In genomic region chr6:19734519-19734918, GRCh38 we compare ENCODE assay signal across 19 cellular contexts.
A peak's percentile ranks its signal among the peaks of the same experiment; 100 is the strongest.
DNase-seq lines count a peak whose midpoint lies in the region; ATAC-seq, FAIRE-seq and TF ChIP-seq lines count a peak whose summit lies in the region.
"Had no signal": no experiment of that assay in that cellular context is flagged by ENCODE, and none has a peak within 500 bp of the region (broad histone marks: within the 10 kb centered on the region; RNA-seq: fewer than 3 reads in every experiment).

No MANE protein-coding gene starts in this region.

- H3K27me3 Mint-ChIP-seq in H9 (ENCODE audit: low read depth) (no peaks in the 10 kb centered on the region), progenitor cell of endocrine pancreas (no peaks in the 10 kb centered on the region), natural killer cell (ENCODE audit: low read depth in 2 of 2) (no peaks in the 10 kb centered on the region)
- H3K27me3 Mint-ChIP-seq: CD4-positive, alpha-beta memory T cell had no signal

- H3K79me1 ChIP-seq in H9 (ENCODE audit: insufficient read depth, low read depth, low read length, poor library complexity, severe bottlenecking) (no peaks in the 10 kb centered on the region), H1 (ENCODE audit: low read depth, low read length) (no peaks in the 10 kb centered on the region)

- H3K14ac ChIP-seq in H9 (ENCODE audit: insufficient read depth, low read length) (no peak overlapping the region), H1 (ENCODE audit: insufficient read length) (no peak overlapping the region)

- H3K27ac Mint-ChIP-seq in H9 (peak overlapping the region; percentile 46 to 92 (median 80); a peak in 6 of 7 replicates), progenitor cell of endocrine pancreas (peak overlapping the region; percentile 37), natural killer cell (no peak overlapping the region)

- no peak overlapping the region for H3K56ac ChIP-seq in H9 (ENCODE audit: insufficient read length, low read depth, low read length)
- no peak overlapping the region for H3K56ac ChIP-seq in H1 (replicated peaks; ENCODE audit: insufficient read length, low read depth, low read length)

- DNase-seq in H9 (no peak), NCI-H69 (lab: John Stamatoyannopoulos, UW) (peak; percentile 18), H1 (ENCODE audit: low read depth in 1 of 2, low spot score in 2 of 2) (no peak), progenitor cell of endocrine pancreas (ENCODE audit: low spot score, unreplicated experiment) (no peak), natural killer cell (no peak), COLO668 (lab: John Stamatoyannopoulos, UW; ENCODE audit: unreplicated experiment) (no peak), GDM1 (lab: John Stamatoyannopoulos, UW) (no peak)
- DNase-seq: CD4-positive, alpha-beta memory T cell; DND-41; MM.1S; NCI-H1048; NCI-H1436; NCI-H187 treated with DMSO at 0.1 percent for 48 hours; NCI-H524 treated with DMSO at 0.1 percent for 48 hours; PC-3; SHP77; SW 1271 had no signal

- H3K9me3 Mint-ChIP-seq in H9, result peaks cover 9 to 13% of the 10 kb centered on the region in 2 experiments
- peaks cover 10% of the 10 kb centered on the region for H3K9me3 Mint-ChIP-seq in progenitor cell of endocrine pancreas (ENCODE audit: low read depth)
- H3K9me3 Mint-ChIP-seq in natural killer cell, result peaks cover 0 to 2% of the 10 kb centered on the region in 2 donors

- H2BK120ac ChIP-seq in H9 (ENCODE audit: low read depth, low read length, poor library complexity, severe bottlenecking), result no peak overlapping the region
- H2BK120ac ChIP-seq in H1 (replicated peaks; ENCODE audit: low read depth, low read length), result no peak overlapping the region

- H3K36me3 ChIP-seq in H1 (ENCODE audit: control insufficient read depth in 2 of 4, insufficient read depth in 4 of 4, low read length in 3 of 4), result peaks cover 0 to 5% (median 0%) of the 10 kb centered on the region in 4 experiments; a peak in 1 of 8 replicates
- H3K36me3 ChIP-seq: BLaER1 had no signal

- no peak overlapping the region for H4K5ac ChIP-seq in H9 (ENCODE audit: insufficient read length, low read depth, low read length)
- no peak overlapping the region for H4K5ac ChIP-seq in H1 (ENCODE audit: insufficient read length, low read depth, low read length)

- H3K4me3 Mint-ChIP-seq in H9, result no peak overlapping the region
- no peak overlapping the region for H3K4me3 Mint-ChIP-seq in progenitor cell of endocrine pancreas (ENCODE audit: low read depth)
- no peak overlapping the region for H3K4me3 Mint-ChIP-seq in natural killer cell
- H3K4me3 Mint-ChIP-seq: CD4-positive, alpha-beta memory T cell had no signal

- H4K8ac ChIP-seq in H9 (replicated peaks; ENCODE audit: insufficient read length, low read depth, low read length) (no peak overlapping the region), H1 (ENCODE audit: extremely low read depth, insufficient read depth, low read length) (no peak overlapping the region)

- no peak overlapping the region for H3K9ac ChIP-seq in H9 (ENCODE audit: extremely low read depth, insufficient read length, low read length)
- H3K9ac ChIP-seq in H1 (replicated peaks in 1 of 4; ENCODE audit: extremely low read depth in 1 of 4, low read depth in 3 of 4, low read length in 3 of 4), result no peak overlapping the region
- H3K9ac ChIP-seq: BLaER1 had no signal

- CTCF ChIA-PET in H1 (lab: Charles Lee; ENCODE audit: partially characterized antibody), result interaction anchor here (0.6 to 1.7 kb wide), 4 partner anchors 11 to 327 kb away, joined by 3 to 6 read pairs (median 4); no protein-coding TSS in a partner anchor

- H3K23me2 ChIP-seq in H9 (ENCODE audit: insufficient read length, low read depth, low read length, poor library complexity, severe bottlenecking), result no peaks in the 10 kb centered on the region
- H3K23me2 ChIP-seq in H1 (ENCODE audit: low read depth, low read length), result no peaks in the 10 kb centered on the region

- H2BK20ac ChIP-seq in H9 (ENCODE audit: low read depth, low read length, poor library complexity, severe bottlenecking) (no peak overlapping the region), H1 (ENCODE audit: low read length) (peak overlapping the region; percentile 90; the same call in 1 of the 2 replicates)

- H3K4me1 Mint-ChIP-seq in H9, result peaks cover 36 to 47% of the 10 kb centered on the region in 2 experiments
- H3K4me1 Mint-ChIP-seq in progenitor cell of endocrine pancreas (ENCODE audit: low read depth), result peaks cover 12% of the 10 kb centered on the region
- H3K4me1 Mint-ChIP-seq in natural killer cell, result no peaks in the 10 kb centered on the region
- H3K4me1 Mint-ChIP-seq: CD4-positive, alpha-beta memory T cell had no signal

- H3K79me2 ChIP-seq in H9 (ENCODE audit: insufficient read depth, low read length) (no peaks in the 10 kb centered on the region), H1 (ENCODE audit: control insufficient read depth in 1 of 2, insufficient read depth in 2 of 2, low read length in 2 of 2) (no peaks in the 10 kb centered on the region)

- H2BK5ac ChIP-seq in H9 (ENCODE audit: insufficient read length, low read length) (no peak overlapping the region), H1 (ENCODE audit: low read depth, low read length) (peak overlapping the region; percentile 57; the same call in 1 of the 2 replicates)

- H2AK5ac ChIP-seq in H9 (ENCODE audit: insufficient read length, low read length) (no peak overlapping the region), H1 (ENCODE audit: low read depth, low read length) (no peak overlapping the region)

- POLR2A ChIA-PET in H1 (lab: Charles Lee; ENCODE audit: partially characterized antibody), result interaction anchor here (1.0 to 2.4 kb wide), 2 partner anchors 15 to 103 kb away, joined by 3 to 7 read pairs; no protein-coding TSS in a partner anchor

- H3K18ac ChIP-seq in H9 (ENCODE audit: insufficient read length, low read depth, low read length), result no peak overlapping the region
- H3K18ac ChIP-seq in H1 (ENCODE audit: extremely low read depth, low read length), result no peak overlapping the region; the same call in 1 of the 2 replicates

- no peak overlapping the region for H3K4me3 ChIP-seq in H1 (ENCODE audit: extremely low read depth in 1 of 4, insufficient read depth in 2 of 4, low read depth in 3 of 4, low read length in 4 of 4)
- H3K4me3 ChIP-seq: BLaER1 had no signal

- H3K23ac ChIP-seq in H9 (ENCODE audit: insufficient read length, low read depth, low read length), result no peak overlapping the region
- H3K23ac ChIP-seq in H1 (ENCODE audit: insufficient read length), result no peak overlapping the region

- H3K9me3 ChIP-seq in H9 (ENCODE audit: control insufficient read depth, low read depth, low read length), result peaks cover 5% of the 10 kb centered on the region
- H3K9me3 ChIP-seq in H1 (ENCODE audit: insufficient read depth in 2 of 2, low read depth in 1 of 2, low read length in 1 of 2), result peaks cover 6 to 11% of the 10 kb centered on the region in 2 experiments; a peak in 3 of 4 replicates

- TF ChIP-seq EP300 in H1 (IDR thresholded peaks at IDR 0.05; ENCODE audit: borderline replicate concordance in 1 of 2, low read depth in 2 of 2, low read length in 2 of 2), result no peak

- TF ChIP-seq CTCF in H9 (conservative IDR thresholded peaks at IDR 0.05) (no peak), H1 (IDR thresholded peaks at IDR 0.05; ENCODE audit: control extremely low read depth in 1 of 3, insufficient read depth in 1 of 3, low read depth in 1 of 3, low read length in 3 of 3) (no peak), progenitor cell of endocrine pancreas (IDR thresholded peaks at IDR 0.05; ENCODE audit: unreplicated experiment) (no peak), natural killer cell (IDR thresholded peaks at IDR 0.05) (no peak)

- TF ChIP-seq POLR2A in H1 (IDR thresholded peaks at IDR 0.05; ENCODE audit: control extremely low read depth in 1 of 2, low read depth in 2 of 2, low read length in 2 of 2), result no peak

- no peak overlapping the region for H3K4ac ChIP-seq in H9 (ENCODE audit: low read depth, low read length)
- H3K4ac ChIP-seq in H1 (replicated peaks; ENCODE audit: insufficient read length, low read depth, low read length), result no peak overlapping the region

- H3K4me2 ChIP-seq in H9 (ENCODE audit: insufficient read depth, insufficient read length, low read length) (no peak overlapping the region), H1 (ENCODE audit: insufficient read depth in 1 of 2, low read depth in 2 of 2, low read length in 2 of 2) (0 out of 4 replicates have a peak overlapping the region, but pooled peaks of 1 of the 2 experiments have one; percentile 9)
- H3K4me2 ChIP-seq: BLaER1 had no signal

- H4K91ac ChIP-seq in H9 (ENCODE audit: insufficient read length, low read depth, low read length), result no peak overlapping the region
- no peak overlapping the region for H4K91ac ChIP-seq in H1 (replicated peaks; ENCODE audit: insufficient read length, low read length)

- H2BK15ac ChIP-seq in H9 (ENCODE audit: low read depth, low read length) (no peak overlapping the region), H1 (ENCODE audit: low read length) (no peak overlapping the region)

- H3K27me3 ChIP-seq in H9 (ENCODE audit: insufficient read depth, low read length), result no peaks in the 10 kb centered on the region
- no peaks in the 10 kb centered on the region for H3K27me3 ChIP-seq in H1 (replicated peaks in 1 of 4; ENCODE audit: control insufficient read depth in 3 of 4, extremely low read depth in 1 of 4, insufficient read depth in 3 of 4, low read length in 3 of 4)
- H3K27me3 ChIP-seq: BLaER1 had no signal

- H4K20me1 ChIP-seq in H9 (ENCODE audit: control insufficient read depth, insufficient read depth, insufficient read length) (no peaks in the 10 kb centered on the region), H1 (replicated peaks in 1 of 2; ENCODE audit: control insufficient read depth in 1 of 2, insufficient read depth in 2 of 2, low read length in 2 of 2) (no peaks in the 10 kb centered on the region)
- H4K20me1 ChIP-seq: BLaER1 had no signal

- H3K36me3 Mint-ChIP-seq in H9 (ENCODE audit: insufficient read depth in 1 of 3, low read depth in 3 of 3) (peaks cover 6 to 16% (median 8%) of the 10 kb centered on the region in 3 experiments; a peak in 6 of 7 replicates), progenitor cell of endocrine pancreas (ENCODE audit: insufficient read depth) (no peaks in the 10 kb centered on the region), natural killer cell (no peaks in the 10 kb centered on the region)
- H3K36me3 Mint-ChIP-seq: CD4-positive, alpha-beta memory T cell had no signal

- ATAC-seq in natural killer cell, result no peak
- ATAC-seq: PC-3 had no signal

- no peak for TF ChIP-seq RAD21 in H1 (IDR thresholded peaks at IDR 0.05 in 1 of 2, conservative IDR thresholded peaks at IDR 0.05 in 1 of 2; ENCODE audit: low read depth in 2 of 2, low read length in 2 of 2)

- WGBS in H9 (ENCODE audit: extremely low coverage, insufficient read length, low lambda C conversion rate), result no CpG with 5 or more reads among the region's 2 CpGs
- WGBS in H1 (ENCODE audit: extremely low coverage in 1 of 2, insufficient coverage in 1 of 2, insufficient read length in 1 of 2, insufficient replicate concordance in 2 of 2, low coverage in 1 of 2, low lambda C conversion rate in 2 of 2, missing lambda C conversion rate in 1 of 2), 2 experiments, result 88% methylated on average over 2 of the region's 2 CpGs; no CpG with 5 or more reads in 1 of the 2 experiments

- H2AFZ ChIP-seq in H9 (ENCODE audit: low read length), result no peak overlapping the region
- peak overlapping the region; percentile 55; the same call in 1 of the 2 replicates for H2AFZ ChIP-seq in H1 (ENCODE audit: low read length)

- intact Hi-C loops in natural killer cell (cut with micrococcal nuclease), result no loop called here

- H2BK12ac ChIP-seq in H9 (ENCODE audit: insufficient read length, low read depth, low read length), result no peak overlapping the region
- H2BK12ac ChIP-seq in H1 (ENCODE audit: low read depth, low read length), result peak overlapping the region; percentile 85; the same call in 1 of the 2 replicates

- no peak for FAIRE-seq in H1 (lab: Jason Lieb, UNC)
- FAIRE-seq: G401.6 had no signal

- H3K27ac ChIP-seq in H9 (ENCODE audit: insufficient read length, low read depth, low read length), result no peak overlapping the region
- H3K27ac ChIP-seq in H1 (ENCODE audit: low read depth, low read length), result no peak overlapping the region
- H3K27ac ChIP-seq: BLaER1 had no signal

- H3T11ph ChIP-seq in H9 (ENCODE audit: low read length), result no peak overlapping the region

- H3K4me1 ChIP-seq in H9 (ENCODE audit: insufficient read depth, low read length) (peaks cover 9% of the 10 kb centered on the region; the same call in 1 of the 2 replicates), H1 (replicated peaks in 1 of 4; ENCODE audit: control insufficient read depth in 3 of 4, insufficient read depth in 4 of 4, low read length in 3 of 4) (peaks cover 6 to 20% (median 13%) of the 10 kb centered on the region in 4 experiments)
- H3K4me1 ChIP-seq: BLaER1 had no signal

Comparison
In these comparisons a context has a peak if more than half of its experiments do, and no peak if none do; other contexts are left out.
1. H3K27ac Mint-ChIP-seq: peak in H9 (3 of 3) and progenitor cell of endocrine pancreas (single experiment); none in natural killer cell (0 of 2).